14 cellular contexts compared by ENCODE assay signal in genomic region chr3:9279959-9280358, GRCh38. TPM values are rescaled to one million over a fixed set of nuclear protein-coding genes. Genes with fewer than 3 reads are reported as not detected.
A peak's percentile ranks its signal among the peaks of the same experiment; 100 is the strongest.
DNase-seq lines count a peak whose midpoint lies in the region; ATAC-seq and TF ChIP-seq lines count a peak whose summit lies in the region.
"Had no signal": no experiment of that assay in that cellular context is flagged by ENCODE, and none has a peak within 500 bp of the region (broad histone marks: within the 10 kb centered on the region; RNA-seq: fewer than 3 reads in every experiment).

No MANE protein-coding gene starts in this region.

- TF ChIP-seq CTCF in AG10803 (conservative IDR thresholded peaks at IDR 0.05; ENCODE audit: low read length) (no peak), choroid plexus epithelial cell (conservative IDR thresholded peaks at IDR 0.05; ENCODE audit: low read depth, low read length) (no peak)

- no peak overlapping the region for H2BK12ac ChIP-seq in mesenchymal stem cell (ENCODE audit: low read length in 2 of 2)

- no peak overlapping the region for H3K23ac ChIP-seq in mesenchymal stem cell (ENCODE audit: low read length in 2 of 2)

- H3K4ac ChIP-seq in mesenchymal stem cell (ENCODE audit: low read depth in 1 of 2, low read length in 2 of 2): no peak overlapping the region

- H2AK5ac ChIP-seq in mesenchymal stem cell (ENCODE audit: low read length, severe bottlenecking): no peak overlapping the region

- ATAC-seq in GM19351 (IDR thresholded peaks at IDR 0.05; ENCODE audit: unreplicated experiment): no peak
- ATAC-seq in activated CD4-positive, CD25-positive, alpha-beta regulatory T cell treated with anti-CD3 and anti-CD28 coated beads, Interleukin-2, amount 50 U/mL, for 24 hours: no peak
- ATAC-seq: GM12878, left lung had no signal

- H3K79me1 ChIP-seq in mesenchymal stem cell (replicated peaks; ENCODE audit: low read length, poor library complexity, severe bottlenecking): no peaks in the 10 kb centered on the region

- H2BK15ac ChIP-seq in mesenchymal stem cell (ENCODE audit: low read depth, poor library complexity, severe bottlenecking): no peak overlapping the region

- H4K8ac ChIP-seq in mesenchymal stem cell (ENCODE audit: low read length): no peak overlapping the region

- no peak overlapping the region for H3K18ac ChIP-seq in mesenchymal stem cell (ENCODE audit: low read depth in 1 of 2, low read length in 2 of 2)

- H3K36me3 ChIP-seq in MG63 (no peaks in the 10 kb centered on the region), mesenchymal stem cell (ENCODE audit: control insufficient read depth in 1 of 2, insufficient read depth in 2 of 2, low read depth in 1 of 2, low read length in 2 of 2) (no peaks in the 10 kb centered on the region)
- H3K36me3 ChIP-seq: BLaER1 treated with 17β-estradiol and CSF1 and Interleukin-3, amounts not matched to agents 10 nM and 100 nM; left lung; uterus had no signal

- H3K4me2 ChIP-seq in mesenchymal stem cell (ENCODE audit: low read length, poor library complexity, severe bottlenecking): no peak overlapping the region
- H3K4me2 ChIP-seq: BLaER1 treated with 17β-estradiol and CSF1 and Interleukin-3, amounts not matched to agents 10 nM and 100 nM had no signal

- no peak overlapping the region for H2AFZ ChIP-seq in mesenchymal stem cell (ENCODE audit: low read depth, low read length)

- H3K4me1 ChIP-seq in mesenchymal stem cell (ENCODE audit: control insufficient read depth, insufficient read depth, low read depth, low read length): no peaks in the 10 kb centered on the region
- H3K4me1 ChIP-seq: BLaER1 treated with 17β-estradiol and CSF1 and Interleukin-3, amounts not matched to agents 10 nM and 100 nM; left lung; uterus had no signal

- H3K9ac ChIP-seq in mesenchymal stem cell (ENCODE audit: low read length): peak overlapping the region; percentile 50
- H3K9ac ChIP-seq: BLaER1 treated with 17β-estradiol and CSF1 and Interleukin-3, amounts not matched to agents 10 nM and 100 nM had no signal

- no peak overlapping the region for H3K4me3 ChIP-seq in AG10803 (ENCODE audit: low read length)
- no peak overlapping the region for H3K4me3 ChIP-seq in MG63
- H3K4me3 ChIP-seq in choroid plexus epithelial cell (ENCODE audit: low read depth, low read length): no peak overlapping the region
- no peak overlapping the region for H3K4me3 ChIP-seq in mesenchymal stem cell (ENCODE audit: insufficient read depth in 1 of 2, low read depth in 1 of 2, low read length in 2 of 2)
- H3K4me3 ChIP-seq: BLaER1 treated with 17β-estradiol and CSF1 and Interleukin-3, amounts not matched to agents 10 nM and 100 nM; GM12878; left lung; uterus had no signal

- no peak overlapping the region for H4K91ac ChIP-seq in mesenchymal stem cell (ENCODE audit: low read length)

- H3K27me3 ChIP-seq in MG63: no peaks in the 10 kb centered on the region
- peaks cover 0 to 8% of the 10 kb centered on the region in 2 experiments for H3K27me3 ChIP-seq in mesenchymal stem cell (ENCODE audit: control insufficient read depth in 1 of 2, insufficient read depth in 1 of 2, low read length in 2 of 2)
- H3K27me3 ChIP-seq: BLaER1 treated with 17β-estradiol and CSF1 and Interleukin-3, amounts not matched to agents 10 nM and 100 nM; left lung; uterus had no signal

- DNase-seq in AG10803 (ENCODE audit: low read depth) (peak; percentile 60), MG63 (peak; percentile 27), choroid plexus epithelial cell (ENCODE audit: low read depth) (peak; percentile 18), mesenchymal stem cell (peak; percentile 42), NCI-H2107 (lab: John Stamatoyannopoulos, UW) (no peak), NCI-H1048 (lab: John Stamatoyannopoulos, UW) (no peak)
- DNase-seq: activated CD4-positive, alpha-beta memory T cell treated with anti-CD3 and anti-CD28 coated beads for 36 hours; left lung; NCI-H524 treated with DMSO at 0.1 percent for 48 hours; uterus had no signal

- H3K27ac ChIP-seq in mesenchymal stem cell (ENCODE audit: low read length, poor library complexity, severe bottlenecking): no peak overlapping the region
- H3K27ac ChIP-seq: BLaER1 treated with 17β-estradiol and CSF1 and Interleukin-3, amounts not matched to agents 10 nM and 100 nM; left lung; uterus had no signal

- H2BK5ac ChIP-seq in mesenchymal stem cell (ENCODE audit: low read depth, low read length, poor library complexity, severe bottlenecking): no peak overlapping the region

- H3K14ac ChIP-seq in mesenchymal stem cell (ENCODE audit: low read length in 2 of 2): no peak overlapping the region

- H3K9me3 ChIP-seq in MG63: no peaks in the 10 kb centered on the region
- peaks cover 3% of the 10 kb centered on the region for H3K9me3 ChIP-seq in mesenchymal stem cell (ENCODE audit: control insufficient read depth, low read length)
- H3K9me3 ChIP-seq: left lung, uterus had no signal

- WGBS in mesenchymal stem cell: 53% methylated on average over 6 of the region's 6 CpGs

- no peak overlapping the region for H2BK120ac ChIP-seq in mesenchymal stem cell (ENCODE audit: low read depth, low read length)

RNA-seq across cellular contexts. Expression of gene SRGAP3, which starts 30.5 kb away (rescaled TPM):
- total RNA-seq in MG63 (2014; rRNA removed; shearing (Covaris generic); ENCODE audit: low replicate concordance): 0.07 and 0.25 TPM in 2 replicates
- 0.33 TPM for polyA plus RNA-seq in mesenchymal stem cell (2013, experiment 1 of 2)
- polyA plus RNA-seq in mesenchymal stem cell (2013, experiment 2 of 2): 0.21 TPM

Comparison
In these comparisons a context has a peak if more than half of its experiments do, and no peak if none do; other contexts are left out.
1. DNase-seq: peak in AG10803 (single experiment), MG63 (single experiment), choroid plexus epithelial cell (single experiment) and mesenchymal stem cell (single experiment); none in NCI-H2107 (single experiment) and NCI-H1048 (single experiment).